ENCODE assay signal across 26 cellular contexts in genomic region chr6:63814459-63814858, GRCh38.
DNase-seq lines count a peak whose midpoint lies in the region; ATAC-seq, FAIRE-seq and TF ChIP-seq lines count a peak whose summit lies in the region.
"Had no signal": no experiment of that assay in that cellular context is flagged by ENCODE, and none has a peak within 500 bp of the region (broad histone marks: within the 10 kb centered on the region; RNA-seq: fewer than 3 reads in every experiment).

No MANE protein-coding gene starts in this region.

- TF ChIP-seq RAD21 in IMR-90 (IDR thresholded peaks at IDR 0.05; ENCODE audit: low read length) (no peak; the same call in 1 of the 2 replicates), liver (IDR thresholded peaks at IDR 0.05) (peak; percentile 10 to 42)

- peak overlapping the region; percentile 16 for H2BK5ac ChIP-seq in IMR-90 (ENCODE audit: low read depth, low read length, poor library complexity, severe bottlenecking)

- no peak for FAIRE-seq in pancreas (lab: Jason Lieb, UNC)
- FAIRE-seq: GM18507 had no signal

- no peak overlapping the region for H2AK9ac ChIP-seq in IMR-90 (replicated peaks; ENCODE audit: low read depth, low read length, poor library complexity)

- no peak for DNase-seq in IMR-90
- no peak for DNase-seq in activated CD8-positive, alpha-beta T cell treated with anti-CD3 and anti-CD28 coated beads for 36 hours
- no peak for DNase-seq in pancreas
- no peak for DNase-seq in stimulated activated CD8-positive, alpha-beta memory T cell treated with anti-CD3 and anti-CD28 coated beads, Interleukin-4, amount 100 ng/mL, for 48 hours
- DNase-seq: activated CD4-positive, alpha-beta T cell treated with anti-CD3 and anti-CD28 coated beads for 36 hours; activated naive CD4-positive, alpha-beta T cell treated with anti-CD3 and anti-CD28 coated beads, Interleukin-2, amount 50 U/mL, for 16 hours; CD4-positive, CD25-positive, alpha-beta regulatory T cell; immature natural killer cell; mesenchymal stem cell; MG63; NCI-H1417; NCI-H2029 treated with DMSO at 0.1 percent for 48 hours; NCI-H226; NCI-H748 treated with DMSO at 0.1 percent for 48 hours; nephron progenitor cell; SHP77; trophoblast cell had no signal

- BruUV-seq in IMR-90 (replicated peaks; lab: Mats Ljungman, UMichigan) = no TSS peak

- intact Hi-C loops in IMR-90 (cut with micrococcal nuclease) (loop anchor here (5.0 to 10.0 kb wide), 3 partner anchors 108 to 520 kb away; no protein-coding TSS in a partner anchor), pancreas (cut with DNase I) (no loop called here)
- intact Hi-C loops in activated CD8-positive, alpha-beta T cell treated with anti-CD3 and anti-CD28 coated beads for 36 hours (cut with micrococcal nuclease) = no loop called here

- ATAC-seq in IMR-90 (ENCODE audit: low read depth) = peak; percentile 56; the same call in 1 of the 2 replicates
- peak; percentile 41; the same call in 1 of the 3 replicates for ATAC-seq in SK-N-SH treated with all-trans-retinoic acid at 6 μM for 48 hours
- ATAC-seq in activated CD8-positive, alpha-beta T cell treated with anti-CD3 and anti-CD28 coated beads for 36 hours = no peak
- no peak for ATAC-seq in pancreas
- ATAC-seq: activated CD4-positive, alpha-beta T cell treated with anti-CD3 and anti-CD28 coated beads for 36 hours; activated T-helper 17 cell treated with anti-CD3 and anti-CD28 coated beads, Interleukin-2, amount 50 U/mL, for 72 hours; stimulated activated memory B cell treated with anti-CD40 and anti-IgM and Interleukin-4, amounts not matched to agents 10 μg/mL and 1 μg/mL and 100 μg/mL, for 72 hours had no signal

- no peak overlapping the region for H3K27ac Mint-ChIP-seq in activated CD8-positive, alpha-beta T cell treated with anti-CD3 and anti-CD28 coated beads for 36 hours
- H3K27ac Mint-ChIP-seq: activated CD4-positive, alpha-beta T cell treated with anti-CD3 and anti-CD28 coated beads for 36 hours; activated T-helper 17 cell treated with anti-CD3 and anti-CD28 coated beads, Interleukin-2, amount 50 U/mL, for 72 hours; CD4-positive, CD25-positive, alpha-beta regulatory T cell; immature natural killer cell; nephron progenitor cell; stimulated activated memory B cell treated with anti-CD40 and anti-IgM and Interleukin-4, amounts not matched to agents 10 μg/mL and 1 μg/mL and 100 μg/mL, for 72 hours; T-helper 2 cell treated with Interferon-gamma antibody and Interleukin-4, amounts not matched to agents 5 μg/mL and 100 μg/mL, for 36 hours had no signal

- H3K14ac ChIP-seq in IMR-90 (replicated peaks; ENCODE audit: low read depth, low read length) = no peak overlapping the region

- H4K8ac ChIP-seq in IMR-90 (ENCODE audit: low read depth in 2 of 2, low read length in 2 of 2) = no peak overlapping the region

- no peak overlapping the region for H4K91ac ChIP-seq in IMR-90 (ENCODE audit: insufficient read depth, low read depth, low read length)

- no peak overlapping the region for H3K56ac ChIP-seq in IMR-90 (ENCODE audit: extremely low read depth, insufficient read depth, low read length)

- no peaks in the 10 kb centered on the region for H4K20me1 ChIP-seq in IMR-90 (ENCODE audit: insufficient read depth, low read length)

- POLR2A ChIA-PET in IMR-90 (lab: Charles Lee; ENCODE audit: unreplicated experiment) = no interaction called here
- POLR2A ChIA-PET in activated CD8-positive, alpha-beta T cell treated with anti-CD3 and anti-CD28 coated beads for 36 hours (lab: Charles Lee) = no interaction called here

- H3K9me3 Mint-ChIP-seq in activated CD8-positive, alpha-beta T cell treated with anti-CD3 and anti-CD28 coated beads for 36 hours = no peaks in the 10 kb centered on the region
- H3K9me3 Mint-ChIP-seq: activated T-helper 17 cell treated with anti-CD3 and anti-CD28 coated beads, Interleukin-2, amount 50 U/mL, for 72 hours; nephron progenitor cell; stimulated activated memory B cell treated with anti-CD40 and anti-IgM and Interleukin-4, amounts not matched to agents 10 μg/mL and 1 μg/mL and 100 μg/mL, for 72 hours; T-helper 2 cell treated with Interferon-gamma antibody and Interleukin-4, amounts not matched to agents 5 μg/mL and 100 μg/mL, for 36 hours had no signal

- H3K27ac ChIP-seq in C4-2B (no peak overlapping the region), IMR-90 (ENCODE audit: insufficient read depth, low read length) (no peak overlapping the region), liver (ENCODE audit: low read depth in 1 of 2, low read length in 2 of 2) (no peak overlapping the region), pancreas (no peak overlapping the region)
- H3K27ac ChIP-seq: KMS-11 had no signal

- H3K4me1 ChIP-seq in IMR-90 (ENCODE audit: control insufficient read depth, insufficient read depth, low read length) (peaks cover 3% of the 10 kb centered on the region), liver (ENCODE audit: control insufficient read depth in 4 of 4, insufficient read depth in 4 of 4, low read length in 3 of 4) (no peaks in the 10 kb centered on the region), pancreas (no peaks in the 10 kb centered on the region)

- in situ Hi-C loops in IMR-90 (cut with MboI; ENCODE audit: low sequenced_read_pairs) = no loop called here

- H2BK15ac ChIP-seq in IMR-90 (ENCODE audit: low read depth, low read length) = no peak overlapping the region

- dilution Hi-C loops in IMR-90 (cut with HindIII; ENCODE audit: low sequenced_read_pairs, unreplicated experiment) = no loop called here

- no peak overlapping the region for H2BK120ac ChIP-seq in IMR-90 (ENCODE audit: low read depth, low read length)

- H3K9me3 ChIP-seq in IMR-90 (ENCODE audit: control insufficient read depth, insufficient read depth, low read length) (no peaks in the 10 kb centered on the region), liver (ENCODE audit: control insufficient read depth in 4 of 4, low read length in 3 of 4) (no peaks in the 10 kb centered on the region), pancreas (no peaks in the 10 kb centered on the region)
- H3K9me3 ChIP-seq: MG63 had no signal

- H4K5ac ChIP-seq in IMR-90 (ENCODE audit: low read depth, low read length) = no peak overlapping the region

- no peaks in the 10 kb centered on the region for H3K79me1 ChIP-seq in IMR-90 (ENCODE audit: low read depth in 1 of 2, low read length in 2 of 2)

- no peak overlapping the region for H3K4me3 ChIP-seq in IMR-90 (ENCODE audit: insufficient read depth, low read depth, low read length)
- no peak overlapping the region for H3K4me3 ChIP-seq in liver (ENCODE audit: low read depth in 1 of 3, low read length in 3 of 3)
- no peak overlapping the region for H3K4me3 ChIP-seq in pancreas
- H3K4me3 ChIP-seq: MG63 had no signal

- H3K4me3 Mint-ChIP-seq in activated CD8-positive, alpha-beta T cell treated with anti-CD3 and anti-CD28 coated beads for 36 hours = no peak overlapping the region
- H3K4me3 Mint-ChIP-seq: activated CD4-positive, alpha-beta T cell treated with anti-CD3 and anti-CD28 coated beads for 36 hours; activated T-helper 17 cell treated with anti-CD3 and anti-CD28 coated beads, Interleukin-2, amount 50 U/mL, for 72 hours; CD4-positive, CD25-positive, alpha-beta regulatory T cell; immature natural killer cell; nephron progenitor cell; stimulated activated memory B cell treated with anti-CD40 and anti-IgM and Interleukin-4, amounts not matched to agents 10 μg/mL and 1 μg/mL and 100 μg/mL, for 72 hours; T-helper 2 cell treated with Interferon-gamma antibody and Interleukin-4, amounts not matched to agents 5 μg/mL and 100 μg/mL, for 36 hours had no signal

- TF ChIP-seq CTCF in C4-2B (conservative IDR thresholded peaks at IDR 0.05) (peak; percentile 12; the same call in 1 of the 2 replicates), IMR-90 (conservative IDR thresholded peaks at IDR 0.05; ENCODE audit: low read depth, low read length) (no peak), liver (IDR thresholded peaks at IDR 0.05; ENCODE audit: low read depth, low read length, missing input control) (no peak), pancreas (IDR thresholded peaks at IDR 0.05) (no peak)
- TF ChIP-seq CTCF in activated CD8-positive, alpha-beta T cell treated with anti-CD3 and anti-CD28 coated beads for 36 hours (IDR thresholded peaks at IDR 0.05) = no peak

- no peaks in the 10 kb centered on the region for H3K36me3 Mint-ChIP-seq in activated CD8-positive, alpha-beta T cell treated with anti-CD3 and anti-CD28 coated beads for 36 hours (ENCODE audit: low read depth)
- H3K36me3 Mint-ChIP-seq: brain; CD4-positive, CD25-positive, alpha-beta regulatory T cell; immature natural killer cell; stimulated activated memory B cell treated with anti-CD40 and anti-IgM and Interleukin-4, amounts not matched to agents 10 μg/mL and 1 μg/mL and 100 μg/mL, for 72 hours had no signal

- WGBS in IMR-90 (ENCODE audit: extremely low coverage in 2 of 2, insufficient read length in 1 of 2), 2 experiments = no CpG with 5 or more reads among the region's 1 CpG
- WGBS in liver = 85% methylated on average over 1 of the region's 1 CpG
- 78 to 89% methylated on average over 1 of the region's 1 CpG for WGBS in pancreas, 2 donors

- H3K4ac ChIP-seq in IMR-90 (ENCODE audit: low read depth, low read length) = no peak overlapping the region

- no peak overlapping the region for H3K18ac ChIP-seq in IMR-90 (ENCODE audit: low read depth, low read length)

- no peak overlapping the region for H2AFZ ChIP-seq in IMR-90 (replicated peaks; ENCODE audit: low read length, poor library complexity)

- no peak overlapping the region for H2BK20ac ChIP-seq in IMR-90 (ENCODE audit: low read depth, low read length)

- H3K9ac ChIP-seq in IMR-90 (ENCODE audit: low read depth, low read length) (no peak overlapping the region), liver (ENCODE audit: low read depth in 1 of 2, low read length in 2 of 2) (no peak overlapping the region)
- H3K9ac ChIP-seq: KMS-11 had no signal

- no peak overlapping the region for H3K4me2 ChIP-seq in IMR-90 (ENCODE audit: low read depth, low read length)
- H3K4me2 ChIP-seq: KMS-11 had no signal

- no peaks in the 10 kb centered on the region for H3K27me3 ChIP-seq in IMR-90 (ENCODE audit: control insufficient read depth, insufficient read depth, low read length)
- no peaks in the 10 kb centered on the region for H3K27me3 ChIP-seq in liver (ENCODE audit: control insufficient read depth in 4 of 4, insufficient read depth in 4 of 4, low read length in 3 of 4)
- H3K27me3 ChIP-seq in pancreas = no peaks in the 10 kb centered on the region
- H3K27me3 ChIP-seq: MG63 had no signal

- no peak overlapping the region for H2AK5ac ChIP-seq in IMR-90 (ENCODE audit: low read depth, low read length)

- no peak for TF ChIP-seq POLR2A in IMR-90 (IDR thresholded peaks at IDR 0.05; ENCODE audit: low read depth, low read length)

- H3K23ac ChIP-seq in IMR-90 (ENCODE audit: low read depth, low read length) = no peak overlapping the region

- no peaks in the 10 kb centered on the region for H3K4me1 Mint-ChIP-seq in activated CD8-positive, alpha-beta T cell treated with anti-CD3 and anti-CD28 coated beads for 36 hours (ENCODE audit: low read depth)
- H3K4me1 Mint-ChIP-seq: activated CD4-positive, alpha-beta T cell treated with anti-CD3 and anti-CD28 coated beads for 36 hours; activated T-helper 17 cell treated with anti-CD3 and anti-CD28 coated beads, Interleukin-2, amount 50 U/mL, for 72 hours; CD4-positive, CD25-positive, alpha-beta regulatory T cell; immature natural killer cell; nephron progenitor cell; stimulated activated memory B cell treated with anti-CD40 and anti-IgM and Interleukin-4, amounts not matched to agents 10 μg/mL and 1 μg/mL and 100 μg/mL, for 72 hours had no signal

- no peaks in the 10 kb centered on the region for H3K36me3 ChIP-seq in IMR-90 (ENCODE audit: control insufficient read depth, insufficient read depth, low read length)
- H3K36me3 ChIP-seq in liver (ENCODE audit: control insufficient read depth in 4 of 4, insufficient read depth in 3 of 4, low read depth in 1 of 4, low read length in 3 of 4) = no peaks in the 10 kb centered on the region
- no peaks in the 10 kb centered on the region for H3K36me3 ChIP-seq in pancreas
- H3K36me3 ChIP-seq: MG63 had no signal

- no peaks in the 10 kb centered on the region for H3K9me1 ChIP-seq in IMR-90 (ENCODE audit: insufficient read depth, low read length)

- H3K27me3 Mint-ChIP-seq in activated CD8-positive, alpha-beta T cell treated with anti-CD3 and anti-CD28 coated beads for 36 hours = peaks cover 6% of the 10 kb centered on the region
- H3K27me3 Mint-ChIP-seq: brain had no signal

- CTCF ChIA-PET in IMR-90 (lab: Yijun Ruan, JAX) = interaction anchor here (0.6 to 1.0 kb wide), 3 partner anchors 8 to 350 kb away, joined by 3 to 4 read pairs (median 3); no protein-coding TSS in a partner anchor
- CTCF ChIA-PET in activated CD8-positive, alpha-beta T cell treated with anti-CD3 and anti-CD28 coated beads for 36 hours (lab: Charles Lee) = no interaction called here

Comparison
In these comparisons a context has a peak if more than half of its experiments do, and no peak if none do; other contexts are left out.
1. ATAC-seq: peak in IMR-90 (single experiment) and SK-N-SH treated with all-trans-retinoic acid at 6 μM for 48 hours (single experiment); none in activated CD8-positive, alpha-beta T cell treated with anti-CD3 and anti-CD28 coated beads for 36 hours (single experiment) and pancreas (0 of 4).